Comparison of ENCODE assay signal across 8 cellular contexts in genomic region chr7:2313450-2314208, GRCh38. TPM values are rescaled to one million over a fixed set of nuclear protein-coding genes. Genes with fewer than 3 reads are reported as not detected.
DNase-seq lines count a peak whose midpoint lies in the region; ATAC-seq, FAIRE-seq and TF ChIP-seq lines count a peak whose summit lies in the region.

No MANE protein-coding gene starts in this region.

- no peak for TF ChIP-seq CTCF in astrocyte (IDR thresholded peaks at IDR 0.05; ENCODE audit: insufficient read depth, low read depth, low read length)
- TF ChIP-seq CTCF in smooth muscle cell (IDR thresholded peaks at IDR 0.05; ENCODE audit: borderline replicate concordance, insufficient read depth, poor library complexity, severe bottlenecking): no peak

- H3K9ac ChIP-seq in astrocyte (ENCODE audit: low read length): peak overlapping the region; percentile 94
- H3K9ac ChIP-seq in smooth muscle cell (ENCODE audit: low read depth): peak overlapping the region; percentile 89

- H3K27me3 Mint-ChIP-seq in astrocyte (ENCODE audit: low read depth, unreplicated experiment): peaks cover 2% of the 10 kb centered on the region

- H3K27ac Mint-ChIP-seq in astrocyte (ENCODE audit: unreplicated experiment): peak overlapping the region; percentile 94

- peaks cover 5% of the 10 kb centered on the region for H3K36me3 Mint-ChIP-seq in astrocyte (ENCODE audit: low read depth, unreplicated experiment)

- H3K36me3 ChIP-seq in astrocyte (ENCODE audit: insufficient read depth, low read length) (no peaks in the 10 kb centered on the region), smooth muscle cell (ENCODE audit: low read depth) (no peaks in the 10 kb centered on the region)

- H3K27me3 ChIP-seq in astrocyte (ENCODE audit: insufficient read depth, low read length) (no peaks in the 10 kb centered on the region), smooth muscle cell (ENCODE audit: low read depth) (no peaks in the 10 kb centered on the region)

- no peaks in the 10 kb centered on the region for H3K9me3 ChIP-seq in astrocyte (ENCODE audit: insufficient read depth, low read depth, low read length)
- H3K9me3 ChIP-seq in iPS-18c (ENCODE audit: control insufficient read depth, insufficient read depth, low read length): no peaks in the 10 kb centered on the region
- H3K9me3 ChIP-seq in smooth muscle cell (replicated peaks; ENCODE audit: low read depth): no peaks in the 10 kb centered on the region

- H3K79me2 ChIP-seq in astrocyte (ENCODE audit: insufficient read depth, low read length) (peaks cover 34% of the 10 kb centered on the region), smooth muscle cell (ENCODE audit: low read depth) (peaks cover 36% of the 10 kb centered on the region)

- peaks cover 13% of the 10 kb centered on the region for H3K4me1 Mint-ChIP-seq in astrocyte (ENCODE audit: low read depth, unreplicated experiment)

- H3K9me3 Mint-ChIP-seq in astrocyte (ENCODE audit: unreplicated experiment): peaks cover 2% of the 10 kb centered on the region

- H3F3A ChIP-seq in smooth muscle cell (ENCODE audit: low read depth): peaks cover 7% of the 10 kb centered on the region

- FAIRE-seq in astrocyte (lab: Jason Lieb, UNC): no peak

- peak overlapping the region; percentile 60 for H3K27ac ChIP-seq in astrocyte (ENCODE audit: low read depth, low read length)
- H3K27ac ChIP-seq in smooth muscle cell (ENCODE audit: low read depth): no peak overlapping the region

- peaks cover 8% of the 10 kb centered on the region for H4K20me1 ChIP-seq in astrocyte (ENCODE audit: insufficient read depth, low read length)
- peaks cover 17% of the 10 kb centered on the region for H4K20me1 ChIP-seq in smooth muscle cell (ENCODE audit: low read depth)

- peaks cover 13% of the 10 kb centered on the region for H3K4me1 ChIP-seq in astrocyte (ENCODE audit: insufficient read depth, low read length)
- H3K4me1 ChIP-seq in smooth muscle cell (ENCODE audit: low read depth): peaks cover 4% of the 10 kb centered on the region

- peak; percentile 16 for ATAC-seq in GM19035 (IDR thresholded peaks at IDR 0.05; ENCODE audit: unreplicated experiment)
- no peak for ATAC-seq in GM18519 (IDR thresholded peaks at IDR 0.05; ENCODE audit: low FRiP score, unreplicated experiment)

- DNase-seq in AG08396 (ENCODE audit: low spot score) (peak; percentile 64), HuH-7 (ENCODE audit: low spot score) (peak; percentile 32), astrocyte (ENCODE audit: low read depth) (no peak), smooth muscle cell (lab: John Stamatoyannopoulos, UW; ENCODE audit: unreplicated experiment) (no peak), germinal center (ENCODE audit: low spot score) (no peak)

- peak overlapping the region; percentile 93 for H3K4me3 ChIP-seq in astrocyte (ENCODE audit: insufficient read depth, low read depth, low read length)
- peak overlapping the region; percentile 76 for H3K4me3 ChIP-seq in iPS-18c (ENCODE audit: insufficient read depth, low read depth, low read length)
- H3K4me3 ChIP-seq in smooth muscle cell: peak overlapping the region; percentile 94

- peak overlapping the region; percentile 90 for H3K4me3 Mint-ChIP-seq in astrocyte (ENCODE audit: unreplicated experiment)

- WGBS in smooth muscle cell (ENCODE audit: low lambda C conversion rate): 51% methylated on average over 26 of the region's 42 CpGs

- H2AFZ ChIP-seq in astrocyte (ENCODE audit: low read depth, low read length) (peak overlapping the region; percentile 74), smooth muscle cell (ENCODE audit: low read depth) (peak overlapping the region; percentile 85)

- H3K4me2 ChIP-seq in astrocyte (ENCODE audit: low read length) (peak overlapping the region; percentile 97), smooth muscle cell (peak overlapping the region; percentile 98)

RNA-seq across cellular contexts. Expression of gene SNX8, which starts 0.6 kb away (rescaled TPM):
- total RNA-seq in astrocyte (20.9 and 28.9 TPM in 2 replicates), smooth muscle cell (12.8 and 49.9 TPM in 2 replicates)
- polyA plus RNA-seq in smooth muscle cell: 46.9 and 56.4 TPM in 2 replicates

RNA-seq across cellular contexts. Expression of gene EIF3B, which starts 41.0 kb away (rescaled TPM):
- total RNA-seq in astrocyte: 198 and 213 TPM in 2 replicates
- total RNA-seq in smooth muscle cell: 85.8 and 96.1 TPM in 2 replicates
- 112 and 146 TPM in 2 replicates for polyA plus RNA-seq in smooth muscle cell

Comparison
In these comparisons a context has a peak if more than half of its experiments do, and no peak if none do; other contexts are left out.
1. DNase-seq: peak in AG08396 (single experiment) and HuH-7 (single experiment); none in astrocyte (single experiment), smooth muscle cell (single experiment) and germinal center (single experiment).
2. Peak in every context shown above with its lines, with median percentiles within 50 percentile points of each other: H3K4me3 ChIP-seq.